ENCODE assay signal across 29 cellular contexts in genomic region chr3:55339390-55339789, GRCh38.
A peak's percentile ranks its signal among the peaks of the same experiment; 100 is the strongest.
DNase-seq lines count a peak whose midpoint lies in the region; ATAC-seq and TF ChIP-seq lines count a peak whose summit lies in the region.
"Had no signal": no experiment of that assay in that cellular context is flagged by ENCODE, and none has a peak within 500 bp of the region (broad histone marks: within the 10 kb centered on the region; RNA-seq: fewer than 3 reads in every experiment).

No MANE protein-coding gene starts in this region.

- no peak overlapping the region for H2AK9ac ChIP-seq in IMR-90 (replicated peaks; ENCODE audit: low read depth, low read length, poor library complexity)

- in situ Hi-C loops in IMR-90 (cut with MboI; ENCODE audit: low sequenced_read_pairs), result loop anchor here (10.0 kb wide), 1 partner anchor 125 kb away; no protein-coding TSS in a partner anchor

- no peak for ATAC-seq in SK-N-SH treated with all-trans-retinoic acid at 6 μM for 48 hours
- ATAC-seq in IMR-90 (ENCODE audit: low read depth), result no peak
- ATAC-seq: A549; CD8-positive, alpha-beta T cell had no signal

- H3K27ac ChIP-seq in SK-N-SH (ENCODE audit: low read depth in 2 of 2, low read length in 1 of 2) (no peak overlapping the region), IMR-90 (ENCODE audit: insufficient read depth, low read length) (no peak overlapping the region)
- H3K27ac ChIP-seq: 22Rv1; A549; BLaER1; BLaER1 treated with 17β-estradiol and CSF1 and Interleukin-3, amounts not matched to agents 10 nM and 100 nM; C4-2B had no signal

- BruUV-seq in IMR-90 (replicated peaks; lab: Mats Ljungman, UMichigan), result no TSS peak

- no peak overlapping the region for H3K56ac ChIP-seq in IMR-90 (ENCODE audit: extremely low read depth, insufficient read depth, low read length)

- H2BK15ac ChIP-seq in IMR-90 (ENCODE audit: low read depth, low read length), result peak overlapping the region; percentile 20; the same call in 1 of the 3 replicates

- POLR2A ChIA-PET in SK-N-SH (lab: Yijun Ruan, JAX), result no interaction called here
- POLR2A ChIA-PET in IMR-90 (lab: Charles Lee; ENCODE audit: unreplicated experiment), result no interaction called here

- H4K91ac ChIP-seq in IMR-90 (ENCODE audit: insufficient read depth, low read depth, low read length), result no peak overlapping the region

- peaks cover 8 to 9% of the 10 kb centered on the region in 2 experiments; a peak in 3 of 4 replicates for H3K4me1 ChIP-seq in SK-N-SH (ENCODE audit: control insufficient read depth in 1 of 2, insufficient read depth in 2 of 2, low read depth in 1 of 2, low read length in 1 of 2)
- H3K4me1 ChIP-seq in IMR-90 (ENCODE audit: control insufficient read depth, insufficient read depth, low read length), result peaks cover 14% of the 10 kb centered on the region
- H3K4me1 ChIP-seq: A549; BE2C; BLaER1; BLaER1 treated with 17β-estradiol and CSF1 and Interleukin-3, amounts not matched to agents 10 nM and 100 nM; Caco-2 had no signal

- 0 out of 4 replicates have a peak, but pooled peaks cover 0 to 1% of the 10 kb centered on the region in 2 experiments for H3K79me1 ChIP-seq in IMR-90 (ENCODE audit: low read depth in 1 of 2, low read length in 2 of 2)

- H3K18ac ChIP-seq in IMR-90 (ENCODE audit: low read depth, low read length), result no peak overlapping the region

- H3K4ac ChIP-seq in IMR-90 (ENCODE audit: low read depth, low read length), result no peak overlapping the region

- no peak overlapping the region for H3K4me2 ChIP-seq in SK-N-SH
- H3K4me2 ChIP-seq in IMR-90 (ENCODE audit: low read depth, low read length), result no peak overlapping the region
- H3K4me2 ChIP-seq: A549; BLaER1; BLaER1 treated with 17β-estradiol and CSF1 and Interleukin-3, amounts not matched to agents 10 nM and 100 nM had no signal

- TF ChIP-seq CTCF in SK-N-SH (IDR thresholded peaks at IDR 0.05), result no peak
- no peak for TF ChIP-seq CTCF in IMR-90 (conservative IDR thresholded peaks at IDR 0.05; ENCODE audit: low read depth, low read length)

- intact Hi-C loops in IMR-90 (cut with micrococcal nuclease), result no loop called here

- H3K27me3 ChIP-seq in SK-N-SH (ENCODE audit: insufficient read depth) (no peaks in the 10 kb centered on the region), IMR-90 (ENCODE audit: control insufficient read depth, insufficient read depth, low read length) (no peaks in the 10 kb centered on the region)
- H3K27me3 ChIP-seq: BE2C; BLaER1; BLaER1 treated with 17β-estradiol and CSF1 and Interleukin-3, amounts not matched to agents 10 nM and 100 nM had no signal

- H3K9me3 ChIP-seq in SK-N-SH, result no peaks in the 10 kb centered on the region
- H3K9me3 ChIP-seq in IMR-90 (ENCODE audit: control insufficient read depth, insufficient read depth, low read length), result no peaks in the 10 kb centered on the region
- H3K9me3 ChIP-seq: A549; BE2C; BLaER1; BLaER1 treated with 17β-estradiol and CSF1 and Interleukin-3, amounts not matched to agents 10 nM and 100 nM; Caco-2 had no signal

- no peak overlapping the region for H4K8ac ChIP-seq in IMR-90 (ENCODE audit: low read depth in 2 of 2, low read length in 2 of 2)

- no peak overlapping the region for H2BK5ac ChIP-seq in IMR-90 (ENCODE audit: low read depth, low read length, poor library complexity, severe bottlenecking)

- TF ChIP-seq EP300 in SK-N-SH (IDR thresholded peaks at IDR 0.05; ENCODE audit: borderline replicate concordance in 1 of 2, low read depth in 1 of 2, low read length in 1 of 2), result 0 out of 4 replicates have a peak, but pooled peaks of 1 of the 2 experiments have one; percentile 9

- TF ChIP-seq RAD21 in SK-N-SH (IDR thresholded peaks at IDR 0.05; ENCODE audit: low read length), result no peak
- no peak for TF ChIP-seq RAD21 in IMR-90 (IDR thresholded peaks at IDR 0.05; ENCODE audit: low read length)

- CTCF ChIA-PET in SK-N-SH (lab: Yijun Ruan, JAX) (interaction anchor here (1.1 kb wide), 1 partner anchor 95 kb away, joined by 3 read pairs; no protein-coding TSS in a partner anchor), IMR-90 (lab: Yijun Ruan, JAX) (no interaction called here)

- H3K23ac ChIP-seq in IMR-90 (ENCODE audit: low read depth, low read length), result no peak overlapping the region

- no peak overlapping the region for H2AK5ac ChIP-seq in IMR-90 (ENCODE audit: low read depth, low read length)

- TF ChIP-seq POLR2A in IMR-90 (IDR thresholded peaks at IDR 0.05; ENCODE audit: low read depth, low read length), result no peak

- no peaks in the 10 kb centered on the region for H3K79me2 ChIP-seq in SK-N-SH (ENCODE audit: insufficient read depth)

- no peak overlapping the region for H3K14ac ChIP-seq in IMR-90 (replicated peaks; ENCODE audit: low read depth, low read length)

- H4K20me1 ChIP-seq in SK-N-SH (ENCODE audit: insufficient read depth) (no peaks in the 10 kb centered on the region), IMR-90 (ENCODE audit: insufficient read depth, low read length) (no peaks in the 10 kb centered on the region)
- H4K20me1 ChIP-seq: BLaER1; BLaER1 treated with 17β-estradiol and CSF1 and Interleukin-3, amounts not matched to agents 10 nM and 100 nM had no signal

- H3K4me3 ChIP-seq in SK-N-SH (ENCODE audit: low read depth in 2 of 2, low read length in 1 of 2), result no peak overlapping the region
- H3K4me3 ChIP-seq in IMR-90 (ENCODE audit: insufficient read depth, low read depth, low read length), result no peak overlapping the region
- H3K4me3 ChIP-seq: A549; BLaER1; BLaER1 treated with 17β-estradiol and CSF1 and Interleukin-3, amounts not matched to agents 10 nM and 100 nM had no signal

- DNase-seq in SK-N-SH (no peak), IMR-90 (no peak), SKM-1 treated with dmso at 0.1 percent for 144 hours (lab: John Stamatoyannopoulos, UW; ENCODE audit: unreplicated experiment) (no peak)
- DNase-seq: 8988T; ACHN; AML-193; BE2C; C1 segment of cervical spinal cord; Caco-2; Calu3; CD4-positive, alpha-beta memory T cell; CD4-positive, alpha-beta T cell; CD4-positive, CD25-positive, alpha-beta regulatory T cell; CD8-positive, alpha-beta memory T cell; CD8-positive, alpha-beta T cell; COR-L47; DMS 273 treated with DMSO at 0.1 percent for 48 hours; DMS153; DMS53; DMS79; DMS79 treated with DMSO at 0.1 percent for 48 hours; DND-41; EL had no signal

- 56% methylated on average over 3 of the region's 3 CpGs for WGBS in SK-N-SH (ENCODE audit: low lambda C conversion rate)
- WGBS in IMR-90 (ENCODE audit: extremely low coverage in 2 of 2, insufficient read length in 1 of 2), 2 experiments, result no CpG with 5 or more reads among the region's 3 CpGs

- H2BK120ac ChIP-seq in IMR-90 (ENCODE audit: low read depth, low read length), result no peak overlapping the region

- no peak overlapping the region for H3K9ac ChIP-seq in SK-N-SH
- H3K9ac ChIP-seq in IMR-90 (ENCODE audit: low read depth, low read length), result no peak overlapping the region
- H3K9ac ChIP-seq: BLaER1; BLaER1 treated with 17β-estradiol and CSF1 and Interleukin-3, amounts not matched to agents 10 nM and 100 nM had no signal

- peaks cover 9% of the 10 kb centered on the region for H3K9me1 ChIP-seq in IMR-90 (ENCODE audit: insufficient read depth, low read length)

- H4K5ac ChIP-seq in IMR-90 (ENCODE audit: low read depth, low read length), result no peak overlapping the region

- H2AFZ ChIP-seq in SK-N-SH (ENCODE audit: low read depth) (no peak overlapping the region), IMR-90 (replicated peaks; ENCODE audit: low read length, poor library complexity) (no peak overlapping the region)

- H3K36me3 ChIP-seq in SK-N-SH (replicated peaks in 1 of 2; ENCODE audit: control insufficient read depth in 1 of 2, insufficient read depth in 2 of 2, low read length in 1 of 2) (no peaks in the 10 kb centered on the region), IMR-90 (ENCODE audit: control insufficient read depth, insufficient read depth, low read length) (no peaks in the 10 kb centered on the region)
- H3K36me3 ChIP-seq: BE2C; BLaER1; BLaER1 treated with 17β-estradiol and CSF1 and Interleukin-3, amounts not matched to agents 10 nM and 100 nM had no signal

- H2BK20ac ChIP-seq in IMR-90 (ENCODE audit: low read depth, low read length), result no peak overlapping the region

- no peaks in the 10 kb centered on the region for H3F3A ChIP-seq in SK-N-SH (replicated peaks; ENCODE audit: insufficient read depth)

- no peaks in the 10 kb centered on the region for H3K9me2 ChIP-seq in SK-N-SH

- dilution Hi-C loops in IMR-90 (cut with HindIII; ENCODE audit: low sequenced_read_pairs, unreplicated experiment), result no loop called here

TF ChIP-seq in SK-N-SH, 30 proteins besides CTCF, POLR2A, EP300 and RAD21:
- TF ChIP-seq JUND (IDR thresholded peaks at IDR 0.05) (no peak), GATA2 (CRISPR knock-in tag; IDR thresholded peaks at IDR 0.05) (0 out of 2 replicates have a peak, but pooled peaks have one; percentile 10), FOXJ3 (CRISPR knock-in tag; IDR thresholded peaks at IDR 0.05) (no peak), NRF1 (IDR thresholded peaks at IDR 0.05; ENCODE audit: low read depth, low read length) (no peak)
TF ChIP-seq in SK-N-SH: peak in this region for 1.

TF ChIP-seq in SK-N-SH treated with all-trans-retinoic acid at 6 μM for 48 hours, 23 proteins besides CTCF, POLR2A, EP300 and RAD21 (continues in another document):
- TF ChIP-seq CSDC2 (CRISPR knock-in tag; IDR thresholded peaks at IDR 0.05), result no peak
- TF ChIP-seq ESRRG (CRISPR knock-in tag; IDR thresholded peaks at IDR 0.05), result no peak
- no peak for TF ChIP-seq ZNF8 (CRISPR knock-in tag; IDR thresholded peaks at IDR 0.05)
- no peak for TF ChIP-seq TCF4 (CRISPR knock-in tag; IDR thresholded peaks at IDR 0.05; ENCODE audit: borderline replicate concordance)
- no peak for TF ChIP-seq ISL1 (CRISPR knock-in tag; IDR thresholded peaks at IDR 0.05)
- TF ChIP-seq ARNTL (CRISPR knock-in tag; IDR thresholded peaks at IDR 0.05; ENCODE audit: borderline replicate concordance, low read depth), result no peak
- no peak for TF ChIP-seq ZC3H10 (CRISPR knock-in tag; IDR thresholded peaks at IDR 0.05)
- no peak for TF ChIP-seq ZNF565 (CRISPR knock-in tag; conservative IDR thresholded peaks at IDR 0.05; ENCODE audit: low read depth)
- no peak for TF ChIP-seq SNAI2 (CRISPR knock-in tag; IDR thresholded peaks at IDR 0.05)
- TF ChIP-seq PPARA (CRISPR knock-in tag; IDR thresholded peaks at IDR 0.05; ENCODE audit: borderline replicate concordance), result no peak

TF ChIP-seq in IMR-90, 13 proteins besides CTCF, POLR2A, EP300 and RAD21 (continues in another document):
- TF ChIP-seq BHLHE40 (IDR thresholded peaks at IDR 0.05; ENCODE audit: low read depth, low read length), result no peak
- TF ChIP-seq RCOR1 (IDR thresholded peaks at IDR 0.05; ENCODE audit: insufficient replicate concordance, low read length), result no peak
- no peak for TF ChIP-seq SMC3 (IDR thresholded peaks at IDR 0.05; ENCODE audit: low read depth, low read length)
- TF ChIP-seq RFX5 (IDR thresholded peaks at IDR 0.05; ENCODE audit: low read depth, low read length), result no peak
- TF ChIP-seq MAZ (IDR thresholded peaks at IDR 0.05; ENCODE audit: borderline replicate concordance, low read depth, low read length), result no peak
